ENCODE assay signal across 8 cellular contexts in the genomic region with DNA sequence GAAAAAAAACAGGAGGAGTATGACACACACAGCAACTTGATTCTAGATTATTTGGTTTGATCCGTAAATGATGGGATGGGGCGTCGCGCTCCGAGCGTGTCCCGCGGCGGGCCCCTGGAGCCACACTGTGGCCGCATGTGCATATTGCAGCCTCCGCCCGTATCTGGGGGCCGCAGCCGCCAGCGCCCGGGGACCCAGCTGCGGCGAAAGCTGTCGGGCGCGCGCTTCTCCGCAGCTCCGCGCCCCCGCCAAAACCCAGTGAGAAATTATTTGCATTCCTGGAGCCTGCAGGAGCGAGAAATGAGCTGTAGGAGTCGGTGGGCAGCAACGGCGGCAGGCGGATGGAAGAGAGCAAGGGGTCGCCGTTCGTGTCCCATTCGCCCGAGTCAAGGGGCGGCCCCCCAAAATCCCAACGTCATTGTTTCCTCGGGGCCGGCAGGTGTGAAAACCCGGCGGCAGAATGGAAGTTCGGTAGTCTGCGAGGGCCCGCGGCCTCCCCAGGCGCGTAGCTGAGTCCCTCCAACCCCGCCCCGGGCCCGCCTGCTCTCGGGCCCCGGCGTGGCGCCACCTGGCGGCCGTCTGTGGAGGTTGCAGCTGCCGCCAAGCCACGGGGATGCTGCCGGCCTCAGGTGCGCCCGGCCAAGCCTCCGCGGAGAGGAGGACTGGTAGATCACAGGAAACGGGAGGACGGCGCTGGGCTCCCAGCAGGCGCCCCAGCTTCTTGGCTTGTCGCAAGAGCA.
DNase-seq lines count a peak whose midpoint lies in the region; ATAC-seq and TF ChIP-seq lines count a peak whose summit lies in the region.
"Not testable (repeated sequence)": the region's sequence is repeated elsewhere in the genome, so short reads cannot be mapped to it uniquely, and the experiment has no call there.

No MANE protein-coding gene starts in this region.

- H3K79me2 ChIP-seq in MM.1S (ENCODE audit: low read length); SK-N-SH (ENCODE audit: insufficient read depth): not testable (repeated sequence)

- not testable (repeated sequence) for H3F3A ChIP-seq in MM.1S (ENCODE audit: insufficient read depth, low read length); SK-N-SH (replicated peaks; ENCODE audit: insufficient read depth)

- POLR2A ChIA-PET in SK-N-SH (lab: Yijun Ruan, JAX) = not testable (repeated sequence)

- H3K9me2 ChIP-seq in MM.1S (replicated peaks; ENCODE audit: insufficient read depth, low read length); SK-N-SH: not testable (repeated sequence)

- TF ChIP-seq CTCF in HFF-Myc (IDR thresholded peaks at IDR 0.05; ENCODE audit: low read depth, low read length, missing control alignments) = peak; percentile 49
- peak; percentile 14; the same call in 1 of the 2 replicates for TF ChIP-seq CTCF in MM.1S (IDR thresholded peaks at IDR 0.05; ENCODE audit: low read length)
- peak; percentile 46 for TF ChIP-seq CTCF in SK-N-SH (IDR thresholded peaks at IDR 0.05)
- peak; percentile 50 to 95 (median 74) for TF ChIP-seq CTCF in gastroesophageal sphincter (IDR thresholded peaks at IDR 0.05)

- CTCF ChIA-PET in SK-N-SH (lab: Yijun Ruan, JAX) = not testable (repeated sequence)

- TF ChIP-seq EP300 in SK-N-SH (IDR thresholded peaks at IDR 0.05; ENCODE audit: borderline replicate concordance in 1 of 2, low read depth in 1 of 2, low read length in 1 of 2); gastroesophageal sphincter (IDR thresholded peaks at IDR 0.05): not testable (repeated sequence)

- H3K27ac ChIP-seq in MM.1S (ENCODE audit: low read length); SK-N-SH (ENCODE audit: low read depth in 2 of 2, low read length in 1 of 2): not testable (repeated sequence)
- H3K27ac ChIP-seq in gastroesophageal sphincter = peak overlapping the region; percentile 49 to 84 (median 78)

- H3K9me3 ChIP-seq in MM.1S (replicated peaks; ENCODE audit: insufficient read depth, low read length); SK-N-SH; gastroesophageal sphincter: not testable (repeated sequence)

- not testable (repeated sequence) for H3K27me3 ChIP-seq in MM.1S (replicated peaks; ENCODE audit: insufficient read depth, low read length); SK-N-SH (ENCODE audit: insufficient read depth); gastroesophageal sphincter

- not testable (repeated sequence) for H2AFZ ChIP-seq in MM.1S (ENCODE audit: low read length); SK-N-SH (ENCODE audit: low read depth)

- peak; percentile 92 for ATAC-seq in gastroesophageal sphincter
- ATAC-seq in stimulated activated naive CD8-positive, alpha-beta T cell treated with anti-CD3 and anti-CD28 coated beads, Interleukin-15, Interleukin-2, amounts not matched to agents 100 U/mL and 50 U/mL, for 24 hours = peak; percentile 94

- not testable (repeated sequence) for H3K36me3 ChIP-seq in MM.1S (replicated peaks; ENCODE audit: insufficient read depth, low read length); SK-N-SH (replicated peaks in 1 of 2; ENCODE audit: control insufficient read depth in 1 of 2, insufficient read depth in 2 of 2, low read length in 1 of 2); gastroesophageal sphincter

- 0% methylated on average over 19 of the region's 69 CpGs for WGBS in SK-N-SH (ENCODE audit: low lambda C conversion rate)
- WGBS in gastroesophageal sphincter (ENCODE audit: low coverage in 1 of 2), 2 donors = no CpG with 5 or more reads among the region's 69 CpGs

- H3K4me3 ChIP-seq in HFF-Myc (replicated peaks; ENCODE audit: low read depth, low read length) = peak overlapping the region; percentile 22; the same call in 1 of the 2 replicates
- not testable (repeated sequence) for H3K4me3 ChIP-seq in MM.1S (ENCODE audit: low read length)
- peak overlapping the region; percentile 38 to 39; a peak in 3 of 4 replicates for H3K4me3 ChIP-seq in SK-N-SH (ENCODE audit: low read depth in 2 of 2, low read length in 1 of 2)
- peak overlapping the region; percentile 50 to 52 for H3K4me3 ChIP-seq in gastroesophageal sphincter

- H3K4me1 ChIP-seq in MM.1S (ENCODE audit: low read length); SK-N-SH (ENCODE audit: control insufficient read depth in 1 of 2, insufficient read depth in 2 of 2, low read depth in 1 of 2, low read length in 1 of 2); gastroesophageal sphincter: not testable (repeated sequence)

- H3K4me2 ChIP-seq in MM.1S (ENCODE audit: low read depth, low read length) = not testable (repeated sequence)
- peak overlapping the region; percentile 52 for H3K4me2 ChIP-seq in SK-N-SH

- H3K9ac ChIP-seq in MM.1S (ENCODE audit: low read length) = not testable (repeated sequence)
- H3K9ac ChIP-seq in SK-N-SH = 0 out of 2 replicates have a peak overlapping the region, but pooled peaks have one; percentile 21

- TF ChIP-seq POLR2A in gastroesophageal sphincter (IDR thresholded peaks at IDR 0.05) = not testable (repeated sequence)

- peak; percentile 48 for DNase-seq in GDM1 (lab: John Stamatoyannopoulos, UW)
- not testable (repeated sequence) for DNase-seq in HFF-Myc (ENCODE audit: extremely low read depth, low read depth); SK-N-SH
- DNase-seq in MM.1S = peak; percentile 53
- peak; percentile 76 for DNase-seq in activated gamma-delta T cell treated with anti-CD3 and anti-CD28 coated beads, Interleukin-2, amount 50 U/mL, for 16 hours (ENCODE audit: low read depth)
- DNase-seq in occipital lobe (lab: John Stamatoyannopoulos, UW) = peak; percentile 63
- DNase-seq in stimulated activated naive CD8-positive, alpha-beta T cell treated with anti-CD3 and anti-CD28 coated beads, Interleukin-15, Interleukin-2, amounts not matched to agents 100 U/mL and 50 U/mL, for 24 hours = peak; percentile 89

- H4K20me1 ChIP-seq in MM.1S (ENCODE audit: insufficient read depth, low read length); SK-N-SH (ENCODE audit: insufficient read depth): not testable (repeated sequence)

- TF ChIP-seq RAD21 in SK-N-SH (IDR thresholded peaks at IDR 0.05; ENCODE audit: low read length) = 0 out of 2 replicates have a peak, but pooled peaks have one; percentile 5

TF ChIP-seq in SK-N-SH, 30 proteins besides CTCF, POLR2A, EP300 and RAD21:
- TF ChIP-seq SMC3 (IDR thresholded peaks at IDR 0.05; ENCODE audit: low read depth, low read length) = peak; percentile 27; the same call in 1 of the 2 replicates

Comparison
In these comparisons a context has a peak if more than half of its experiments do, and no peak if none do; other contexts are left out.
1. CTCF ChIP-seq: peak in every context shown above with its lines; median percentile 74 in gastroesophageal sphincter; 49 in HFF-Myc; 46 in SK-N-SH; 14 in MM.1S.